Comparison of ENCODE assay signal across 22 cellular contexts in the genomic region with DNA sequence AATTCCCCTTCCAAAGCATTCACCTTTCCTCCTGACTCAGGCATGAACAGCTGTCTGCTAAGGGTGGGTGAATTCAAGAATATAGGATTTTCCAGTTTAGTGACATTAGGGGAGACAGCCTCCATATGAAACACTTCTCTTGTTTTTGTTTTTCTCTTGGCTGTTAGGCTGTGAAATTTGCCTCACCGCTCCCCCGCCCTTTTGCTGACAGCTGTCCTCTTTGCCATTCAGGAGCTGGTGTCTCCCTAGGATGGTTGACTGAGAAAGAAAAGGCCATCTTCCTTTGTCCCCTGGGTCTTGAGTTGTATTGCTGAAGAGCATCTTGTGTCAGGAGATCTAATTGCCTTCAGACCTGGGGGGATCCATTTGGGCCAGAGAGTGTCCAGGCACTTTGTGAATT. TPM values are rescaled to one million over a fixed set of nuclear protein-coding genes. Genes with fewer than 3 reads are reported as not detected.
DNase-seq lines count a peak whose midpoint lies in the region; ATAC-seq and TF ChIP-seq lines count a peak whose summit lies in the region.
"Had no signal": no experiment of that assay in that cellular context is flagged by ENCODE, and none has a peak within 500 bp of the region (broad histone marks: within the 10 kb centered on the region; RNA-seq: fewer than 3 reads in every experiment).

No MANE protein-coding gene starts in this region.

- no peak for ATAC-seq in GM18870 (IDR thresholded peaks at IDR 0.05; ENCODE audit: unreplicated experiment)

- H3K36me3 ChIP-seq in neural progenitor cell, result no peaks in the 10 kb centered on the region

- H3K4me3 ChIP-seq in neural progenitor cell, result no peak overlapping the region

- peaks cover 18% of the 10 kb centered on the region for H3K27me3 Mint-ChIP-seq in glutamatergic neuron (ENCODE audit: unreplicated experiment)
- peaks cover 14% of the 10 kb centered on the region for H3K27me3 Mint-ChIP-seq in neural progenitor cell (ENCODE audit: insufficient read depth, low read depth)
- peaks cover 3 to 7% (median 5%) of the 10 kb centered on the region in 3 donors for H3K27me3 Mint-ChIP-seq in immature natural killer cell (ENCODE audit: low read depth in 3 of 3)

- peak overlapping the region; percentile 48 for H3K4me2 ChIP-seq in neural progenitor cell
- H3K4me2 ChIP-seq: SK-N-SH had no signal

- peak overlapping the region; percentile 92 for H3K27ac ChIP-seq in neural progenitor cell

- peaks cover 33% of the 10 kb centered on the region for H3F3A ChIP-seq in neural progenitor cell (ENCODE audit: low read depth)

- H3K36me3 Mint-ChIP-seq in glutamatergic neuron (ENCODE audit: unreplicated experiment), result peaks cover 21% of the 10 kb centered on the region
- peaks cover 17% of the 10 kb centered on the region for H3K36me3 Mint-ChIP-seq in neural progenitor cell
- H3K36me3 Mint-ChIP-seq in immature natural killer cell, result peaks cover 26 to 39% (median 30%) of the 10 kb centered on the region in 3 donors

- H3K4me3 Mint-ChIP-seq in glutamatergic neuron (ENCODE audit: unreplicated experiment) (peak overlapping the region; percentile 70), neural progenitor cell (no peak overlapping the region), immature natural killer cell (no peak overlapping the region)

- no peak overlapping the region for H2AFZ ChIP-seq in neural progenitor cell (replicated peaks)

- peaks cover 5% of the 10 kb centered on the region for H3K79me2 ChIP-seq in neural progenitor cell (ENCODE audit: low read depth)

- H3K9me3 Mint-ChIP-seq in glutamatergic neuron (ENCODE audit: unreplicated experiment) (peaks cover 21% of the 10 kb centered on the region), neural progenitor cell (peaks cover 16% of the 10 kb centered on the region), immature natural killer cell (peaks cover 2 to 20% (median 9%) of the 10 kb centered on the region in 6 donors)

- H3K27ac Mint-ChIP-seq in glutamatergic neuron (ENCODE audit: unreplicated experiment) (peak overlapping the region; percentile 97), neural progenitor cell (peak overlapping the region; percentile 97), immature natural killer cell (no peak overlapping the region)

- H3K4me1 ChIP-seq in neural progenitor cell, result peaks cover 41% of the 10 kb centered on the region

- no peaks in the 10 kb centered on the region for H3K9me3 ChIP-seq in neural progenitor cell (ENCODE audit: low read depth)
- H3K9me3 ChIP-seq: SK-N-SH had no signal

- H4K20me1 ChIP-seq in neural progenitor cell (ENCODE audit: low read depth), result no peaks in the 10 kb centered on the region

- TF ChIP-seq CTCF in glutamatergic neuron (IDR thresholded peaks at IDR 0.05; ENCODE audit: partially characterized antibody, unreplicated experiment), result no peak
- no peak for TF ChIP-seq CTCF in neural progenitor cell (IDR thresholded peaks at IDR 0.05)
- no peak for TF ChIP-seq CTCF in GM20000 (IDR thresholded peaks at IDR 0.05; ENCODE audit: extremely low read depth, missing control alignments)

- H3K27me3 ChIP-seq in neural progenitor cell, result no peaks in the 10 kb centered on the region

- no peak overlapping the region for H3K9ac ChIP-seq in neural progenitor cell
- H3K9ac ChIP-seq: SK-N-SH had no signal

- DNase-seq in NCI-H1694 treated with DMSO at 0.1 percent for 48 hours (lab: John Stamatoyannopoulos, UW) (peak; percentile 85), NCI-H2171 (lab: John Stamatoyannopoulos, UW) (peak; percentile 79), glutamatergic neuron (peak; percentile 53), neural progenitor cell (ENCODE audit: low spot score) (peak; percentile 21), immature natural killer cell (no peak), GM20000 (ENCODE audit: low spot score) (no peak), GDM1 (lab: John Stamatoyannopoulos, UW) (no peak)
- DNase-seq: ACHN, COR-L47, DMS 273 treated with DMSO at 0.1 percent for 48 hours, GF-D8, KG1, NCI-H1105 treated with DMSO at 0.1 percent for 48 hours, NCI-H1930, NCI-H510A, NCI-H82, OCI-M1, SHP77, SK-N-SH had no signal

- H3K4me1 Mint-ChIP-seq in glutamatergic neuron (ENCODE audit: low read depth, unreplicated experiment) (peaks cover 47% of the 10 kb centered on the region), neural progenitor cell (peaks cover 53% of the 10 kb centered on the region), immature natural killer cell (peaks cover 3 to 19% of the 10 kb centered on the region in 2 donors)

RNA-seq across cellular contexts. Expression of gene LRRC4, which starts 56.6 kb away (rescaled TPM):
- total RNA-seq in glutamatergic neuron (ENCODE audit: unreplicated experiment) (60.0 TPM), neural progenitor cell (ENCODE audit: low replicate concordance) (19.8 and 26.9 TPM in 2 replicates)
- polyA plus RNA-seq in immature natural killer cell, result under 1 TPM in 2 of 3 donors, not detected in 1; 0.08 to 0.36 TPM
- total RNA-seq: HT-29, RPMI7951 had no signal

Comparison
In these comparisons a context has a peak if more than half of its experiments do, and no peak if none do; other contexts are left out.
1. DNase-seq: peak in NCI-H1694 treated with DMSO at 0.1 percent for 48 hours (single experiment), NCI-H2171 (single experiment), glutamatergic neuron (single experiment) and neural progenitor cell (single experiment); none in immature natural killer cell (0 of 3), GM20000 (single experiment) and GDM1 (single experiment).
2. H3K27ac Mint-ChIP-seq: peak in glutamatergic neuron (single experiment) and neural progenitor cell (single experiment); none in immature natural killer cell (0 of 6).